ENCODE assay signal across 24 cellular contexts in the genomic region with DNA sequence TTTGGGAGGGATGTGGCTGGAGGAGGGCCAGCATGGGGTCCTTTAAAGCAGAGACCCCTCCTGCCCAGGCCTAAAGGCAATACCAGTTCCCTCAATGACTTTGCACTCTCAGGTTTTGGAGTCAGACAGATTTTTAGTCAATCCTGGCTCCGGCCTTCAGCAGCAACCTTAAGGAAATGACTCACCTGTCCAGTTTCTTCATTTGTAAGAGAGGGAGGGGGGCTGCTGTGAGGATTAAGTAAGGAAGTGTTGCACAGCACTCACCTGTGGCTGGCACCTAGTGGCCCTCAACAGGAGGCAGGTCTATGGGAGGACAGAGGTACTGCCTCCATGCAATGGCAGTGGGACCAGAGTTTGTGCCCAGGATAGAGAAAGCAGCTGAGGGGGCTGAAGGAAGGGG. TPM values are rescaled to one million over a fixed set of nuclear protein-coding genes. Genes with fewer than 3 reads are reported as not detected.
DNase-seq lines count a peak whose midpoint lies in the region; ATAC-seq and TF ChIP-seq lines count a peak whose summit lies in the region.
"Had no signal": no experiment of that assay in that cellular context is flagged by ENCODE, and none has a peak within 500 bp of the region (broad histone marks: within the 10 kb centered on the region; RNA-seq: fewer than 3 reads in every experiment).

No MANE protein-coding gene starts in this region.

- peak overlapping the region; percentile 75 for H3K27ac ChIP-seq in PC-3 (ENCODE audit: low read length)
- H3K27ac ChIP-seq in left lung: no peak overlapping the region
- no peak overlapping the region for H3K27ac ChIP-seq in psoas muscle
- H3K27ac ChIP-seq in gastroesophageal sphincter: no peak overlapping the region
- no peak overlapping the region for H3K27ac ChIP-seq in right cardiac atrium (ENCODE audit: low read length)
- H3K27ac ChIP-seq: BLaER1, KMS-11, Peyer's patch had no signal

- POLR2A ChIA-PET in PC-3 (lab: Charles Lee; ENCODE audit: unreplicated experiment): no interaction called here

- no peaks in the 10 kb centered on the region for H4K20me1 ChIP-seq in PC-3 (ENCODE audit: low read length)
- H4K20me1 ChIP-seq: BLaER1 had no signal

- no peaks in the 10 kb centered on the region for H3K79me2 ChIP-seq in PC-3 (ENCODE audit: low read length)

- CTCF ChIA-PET in PC-3 (lab: Charles Lee): no interaction called here

- intact Hi-C loops in PC-3 (cut with micrococcal nuclease) (loop anchor here (10.0 kb wide), 1 partner anchor 65 kb away; no protein-coding TSS in a partner anchor), left lung (cut with DNase I) (no loop called here), psoas muscle (cut with DNase I) (no loop called here), right cardiac atrium (cut with DNase I) (no loop called here)

- peak; percentile 17 for DNase-seq in ELR (ENCODE audit: low read depth)
- DNase-seq in PC-3: peak; percentile 82
- DNase-seq in epithelial cell of esophagus (ENCODE audit: low read depth): peak; percentile 75
- DNase-seq in left lung: no peak
- no peak for DNase-seq in KBM-7
- no peak for DNase-seq in psoas muscle
- no peak for DNase-seq in right cardiac atrium
- DNase-seq: 8988T; ACHN; CD4-positive, CD25-positive, alpha-beta regulatory T cell; IMR-90; NCI-H1092; NCI-H1417 treated with DMSO at 0.1 percent for 48 hours; NCI-H1694 treated with DMSO at 0.1 percent for 48 hours; NCI-H2081; NCI-H2227 treated with DMSO at 0.1 percent for 48 hours; NCI-H69; Peyer's patch had no signal

- H3K4me1 ChIP-seq in PC-3 (ENCODE audit: insufficient read depth, low read length) (peaks cover 31% of the 10 kb centered on the region), left lung (no peaks in the 10 kb centered on the region), psoas muscle (no peaks in the 10 kb centered on the region), gastroesophageal sphincter (no peaks in the 10 kb centered on the region), right cardiac atrium (ENCODE audit: control insufficient read depth, insufficient read depth, low read length) (no peaks in the 10 kb centered on the region)
- H3K4me1 ChIP-seq: Peyer's patch had no signal

- H2AFZ ChIP-seq in PC-3 (ENCODE audit: low read length): peak overlapping the region; percentile 51; the same call in 1 of the 2 replicates

- no peaks in the 10 kb centered on the region for H3F3A ChIP-seq in PC-3 (ENCODE audit: low read length, unreplicated experiment)

- TF ChIP-seq CTCF in PC-3 (conservative IDR thresholded peaks at IDR 0.05; ENCODE audit: low read depth, low read length) (peak; percentile 16; the same call in 1 of the 2 replicates), epithelial cell of esophagus (IDR thresholded peaks at IDR 0.05; ENCODE audit: insufficient read depth, low read depth, low read length, missing control alignments) (no peak), left lung (IDR thresholded peaks at IDR 0.05) (no peak), psoas muscle (IDR thresholded peaks at IDR 0.05) (no peak), gastroesophageal sphincter (IDR thresholded peaks at IDR 0.05) (no peak)

- H3K9me3 ChIP-seq in PC-3 (ENCODE audit: low read length) (no peaks in the 10 kb centered on the region), left lung (no peaks in the 10 kb centered on the region), psoas muscle (no peaks in the 10 kb centered on the region), gastroesophageal sphincter (peaks cover 0 to 5% (median 0%) of the 10 kb centered on the region in 3 donors), right cardiac atrium (ENCODE audit: control insufficient read depth, low read length) (no peaks in the 10 kb centered on the region)
- H3K9me3 ChIP-seq: BLaER1, Peyer's patch had no signal

- no TSS peak for BruUV-seq in PC-3 (replicated peaks; lab: Mats Ljungman, UMichigan)

- ATAC-seq in PC-3 (peak; percentile 53), left lung (peak; percentile 8), psoas muscle (no peak), gastroesophageal sphincter (no peak), right cardiac atrium (no peak)
- ATAC-seq: SK-N-SH treated with all-trans-retinoic acid at 6 μM for 48 hours had no signal

- H3K36me3 ChIP-seq in PC-3 (ENCODE audit: low read depth, low read length) (no peaks in the 10 kb centered on the region), left lung (no peaks in the 10 kb centered on the region), psoas muscle (ENCODE audit: insufficient read depth in 1 of 2, low read depth in 1 of 2) (no peaks in the 10 kb centered on the region), gastroesophageal sphincter (no peaks in the 10 kb centered on the region)
- H3K36me3 ChIP-seq: BLaER1, Peyer's patch had no signal

- TF ChIP-seq POLR2A in gastroesophageal sphincter (IDR thresholded peaks at IDR 0.05): no peak

- WGBS in psoas muscle, 3 donors: 88 to 95% (median 88%) methylated on average over 1 of the region's 1 CpG
- 67% methylated on average over 1 of the region's 1 CpG; no CpG with 5 or more reads in 1 of the 2 donors for WGBS in gastroesophageal sphincter (ENCODE audit: low coverage in 1 of 2), 2 donors
- 84% methylated on average over 1 of the region's 1 CpG for WGBS in right cardiac atrium

- in situ Hi-C loops in KBM-7 (cut with MboI; ENCODE audit: low pct_unique_long_range_greater_than_20kb, low sequenced_read_pairs): no loop called here

- H3K4me3 ChIP-seq in PC-3 (ENCODE audit: low read length): no peak overlapping the region
- H3K4me3 ChIP-seq in epithelial cell of esophagus (ENCODE audit: low read length): no peak overlapping the region
- no peak overlapping the region for H3K4me3 ChIP-seq in left lung
- no peak overlapping the region for H3K4me3 ChIP-seq in psoas muscle
- no peak overlapping the region for H3K4me3 ChIP-seq in gastroesophageal sphincter
- H3K4me3 ChIP-seq in right cardiac atrium (ENCODE audit: low read length): no peak overlapping the region
- H3K4me3 ChIP-seq: BLaER1, Peyer's patch had no signal

- TF ChIP-seq EP300 in gastroesophageal sphincter (IDR thresholded peaks at IDR 0.05): no peak

- peak overlapping the region; percentile 64 for H3K9ac ChIP-seq in PC-3 (ENCODE audit: low read length)
- H3K9ac ChIP-seq: BLaER1, KMS-11 had no signal

- no peaks in the 10 kb centered on the region for H3K9me2 ChIP-seq in PC-3 (replicated peaks; ENCODE audit: low read length)

- H3K4me2 ChIP-seq in PC-3 (ENCODE audit: low read length): peak overlapping the region; percentile 54
- H3K4me2 ChIP-seq: KMS-11 had no signal

- H3K27me3 ChIP-seq in PC-3 (ENCODE audit: low read length) (no peaks in the 10 kb centered on the region), left lung (peaks cover 0 to 6% of the 10 kb centered on the region in 2 donors), psoas muscle (ENCODE audit: insufficient read depth in 3 of 3, low read length in 2 of 3) (no peaks in the 10 kb centered on the region), gastroesophageal sphincter (no peaks in the 10 kb centered on the region), right cardiac atrium (ENCODE audit: control insufficient read depth, insufficient read depth) (no peaks in the 10 kb centered on the region)
- H3K27me3 ChIP-seq: BLaER1, Peyer's patch had no signal

RNA-seq across cellular contexts. Expression of a gene that starts 13.7 kb away (rescaled TPM):
- total RNA-seq in PC-3 (2014; rRNA removed) (not detected in 2 replicates), left lung (under 1 TPM in 1 of 2 donors, not detected in 1; 0.10 TPM), psoas muscle (not detected), gastroesophageal sphincter (10 to 100 TPM in 1 of 4 donors, 1 to 10 TPM in 3; 1.1 to 10.6 (median 6.1) TPM), right cardiac atrium (not detected)
- polyA plus RNA-seq in psoas muscle (under 1 TPM in 1 of 3 donors, not detected in 2; 0.03 TPM), right cardiac atrium (not detected)
- total RNA-seq: CD4-positive, CD25-positive, alpha-beta regulatory T cell; G401; NCI-H460 had no signal
- polyA plus RNA-seq: CD4-positive, CD25-positive, alpha-beta regulatory T cell; IMR-90 had no signal

Comparison
In these comparisons a context has a peak if more than half of its experiments do, and no peak if none do; other contexts are left out.
1. DNase-seq: peak in ELR (single experiment), PC-3 (single experiment) and epithelial cell of esophagus (single experiment); none in left lung (0 of 2), KBM-7 (single experiment), psoas muscle (0 of 2) and right cardiac atrium (0 of 3).
2. ATAC-seq: peak in PC-3 (single experiment) and left lung (single experiment); none in psoas muscle (0 of 4), gastroesophageal sphincter (single experiment) and right cardiac atrium (0 of 2).